ENCODE assay signal across 8 cellular contexts in genomic region chr16:54930034-54930938, GRCh38. TPM values are rescaled to one million over a fixed set of nuclear protein-coding genes. Genes with fewer than 3 reads are reported as not detected.
DNase-seq lines count a peak whose midpoint lies in the region; TF ChIP-seq lines count a peak whose summit lies in the region.

IRX5 (plus strand) TSS chr16:54930865; CDS start chr16:54931199, 334 bp downstream.

- peaks cover 21% of the 10 kb centered on the region for H3K4me1 Mint-ChIP-seq in activated T-helper 1 cell treated with anti-CD3 and anti-CD28 coated beads, Interleukin-12 subunit alpha, Interleukin-12 subunit beta, Interleukin-2, Interleukin-4 antibody, amounts not matched to agents 30 ng/mL and 10 ng/mL and 1 ng/mL, durations not matched to agents 14 hours and 24 hours and 36 hours (ENCODE audit: low read depth)
- peaks cover 55% of the 10 kb centered on the region for H3K4me1 Mint-ChIP-seq in neural crest cell

- peak; percentile 50 for TF ChIP-seq CTCF in neural crest cell (conservative IDR thresholded peaks at IDR 0.05)
- TF ChIP-seq CTCF in vagina (IDR thresholded peaks at IDR 0.05) = peak in 1 of 3 experiments; percentile 17

- DNase-seq in DMS53 (lab: John Stamatoyannopoulos, UW) (peak; percentile 94), HUDEP-2 (lab: John Stamatoyannopoulos, UW; ENCODE audit: unreplicated experiment in 76 of 76) (peak in 74 of 76 experiments; percentile 31 to 92 (median 80)), NCI-H82 treated with DMSO at 0.1 percent for 48 hours (lab: John Stamatoyannopoulos, UW; ENCODE audit: unreplicated experiment) (peak; percentile 6), foreskin melanocyte (peak; percentile 93), neural crest cell (ENCODE audit: low read depth, low spot score) (peak; percentile 77), vagina (ENCODE audit: extremely low spot score in 2 of 2) (no peak), KG1 (lab: John Stamatoyannopoulos, UW) (no peak)
- DNase-seq in activated T-helper 1 cell treated with anti-CD3 and anti-CD28 coated beads, Interleukin-12 subunit alpha, Interleukin-12 subunit beta, Interleukin-2, Interleukin-4 antibody, amounts not matched to agents 30 ng/mL and 10 ng/mL and 1 ng/mL, durations not matched to agents 14 hours and 24 hours and 36 hours (ENCODE audit: low spot score) = no peak

- no peaks in the 10 kb centered on the region for H3K36me3 ChIP-seq in vagina

- H3K27ac Mint-ChIP-seq in activated T-helper 1 cell treated with anti-CD3 and anti-CD28 coated beads, Interleukin-12 subunit alpha, Interleukin-12 subunit beta, Interleukin-2, Interleukin-4 antibody, amounts not matched to agents 30 ng/mL and 10 ng/mL and 1 ng/mL, durations not matched to agents 14 hours and 24 hours and 36 hours = peak within 1 kb of the TSS; percentile 88
- peak within 1 kb of the TSS; percentile 95 for H3K27ac Mint-ChIP-seq in neural crest cell (ENCODE audit: unreplicated experiment)

- H3K4me1 ChIP-seq in vagina = peaks cover 11% of the 10 kb centered on the region

- H3K27ac ChIP-seq in vagina = peak within 1 kb of the TSS; percentile 77

- H3K9me3 Mint-ChIP-seq in activated T-helper 1 cell treated with anti-CD3 and anti-CD28 coated beads, Interleukin-12 subunit alpha, Interleukin-12 subunit beta, Interleukin-2, Interleukin-4 antibody, amounts not matched to agents 30 ng/mL and 10 ng/mL and 1 ng/mL, durations not matched to agents 14 hours and 24 hours and 36 hours = peaks cover 17% of the 10 kb centered on the region
- no peaks in the 10 kb centered on the region for H3K9me3 Mint-ChIP-seq in neural crest cell

- H3K36me3 Mint-ChIP-seq in activated T-helper 1 cell treated with anti-CD3 and anti-CD28 coated beads, Interleukin-12 subunit alpha, Interleukin-12 subunit beta, Interleukin-2, Interleukin-4 antibody, amounts not matched to agents 30 ng/mL and 10 ng/mL and 1 ng/mL, durations not matched to agents 14 hours and 24 hours and 36 hours (ENCODE audit: low read depth) = peaks cover 5% of the 10 kb centered on the region
- H3K36me3 Mint-ChIP-seq in neural crest cell (ENCODE audit: low read depth) = peaks cover 13% of the 10 kb centered on the region

- intact Hi-C loops in activated T-helper 1 cell treated with anti-CD3 and anti-CD28 coated beads, Interleukin-12 subunit alpha, Interleukin-12 subunit beta, Interleukin-2, Interleukin-4 antibody, amounts not matched to agents 30 ng/mL and 10 ng/mL and 1 ng/mL, durations not matched to agents 14 hours and 24 hours and 36 hours (cut with micrococcal nuclease) = no loop called here
- intact Hi-C loops in vagina (cut with DNase I) = loop anchor here (5.0 kb wide), 1 partner anchor 643 kb away; the partner anchor contains the start of gene IRX3

- H3K27me3 ChIP-seq in vagina = peaks cover 10% of the 10 kb centered on the region

- peak within 1 kb of the TSS; percentile 88 for H3K4me3 Mint-ChIP-seq in activated T-helper 1 cell treated with anti-CD3 and anti-CD28 coated beads, Interleukin-12 subunit alpha, Interleukin-12 subunit beta, Interleukin-2, Interleukin-4 antibody, amounts not matched to agents 30 ng/mL and 10 ng/mL and 1 ng/mL, durations not matched to agents 14 hours and 24 hours and 36 hours
- peak within 1 kb of the TSS; percentile 92 for H3K4me3 Mint-ChIP-seq in neural crest cell

- no peaks in the 10 kb centered on the region for H3K9me3 ChIP-seq in vagina

- TF ChIP-seq POLR2A in vagina (IDR thresholded peaks at IDR 0.05) = peak in 1 of 2 donors; percentile 26

- peak within 1 kb of the TSS; percentile 50 to 55 for H3K4me3 ChIP-seq in vagina

- peaks cover 71% of the 10 kb centered on the region for H3K27me3 Mint-ChIP-seq in activated T-helper 1 cell treated with anti-CD3 and anti-CD28 coated beads, Interleukin-12 subunit alpha, Interleukin-12 subunit beta, Interleukin-2, Interleukin-4 antibody, amounts not matched to agents 30 ng/mL and 10 ng/mL and 1 ng/mL, durations not matched to agents 14 hours and 24 hours and 36 hours (ENCODE audit: insufficient read depth)
- H3K27me3 Mint-ChIP-seq in neural crest cell (ENCODE audit: low read depth) = peaks cover 71% of the 10 kb centered on the region

RNA-seq across cellular contexts. Expression of gene IRX5, which starts in this region (rescaled TPM):
- total RNA-seq in activated T-helper 1 cell treated with anti-CD3 and anti-CD28 coated beads, Interleukin-12 subunit alpha, Interleukin-12 subunit beta, Interleukin-2, Interleukin-4 antibody, amounts not matched to agents 30 ng/mL and 10 ng/mL and 1 ng/mL, durations not matched to agents 14 hours and 24 hours and 36 hours = 0.16 and 0.20 TPM in 2 replicates
- 12.7 and 14.9 TPM in 2 replicates for total RNA-seq in neural crest cell
- 11.0 TPM for total RNA-seq in vagina

Comparison
In these comparisons a context has a peak if more than half of its experiments do, and no peak if none do; other contexts are left out.
1. RNA of gene IRX5 (total RNA-seq): 12.7 to 14.9 TPM in neural crest cell and 11.0 TPM in vagina (single experiment); 0.16 to 0.20 TPM in activated T-helper 1 cell treated with anti-CD3 and anti-CD28 coated beads, Interleukin-12 subunit alpha, Interleukin-12 subunit beta, Interleukin-2, Interleukin-4 antibody, amounts not matched to agents 30 ng/mL and 10 ng/mL and 1 ng/mL, durations not matched to agents 14 hours and 24 hours and 36 hours; every median in the first group is over 10 times any median in the second.
2. DNase-seq: peak in DMS53 (single experiment), HUDEP-2 (74 of 76), NCI-H82 treated with DMSO at 0.1 percent for 48 hours (single experiment), foreskin melanocyte (single experiment) and neural crest cell (single experiment); none in activated T-helper 1 cell treated with anti-CD3 and anti-CD28 coated beads, Interleukin-12 subunit alpha, Interleukin-12 subunit beta, Interleukin-2, Interleukin-4 antibody, amounts not matched to agents 30 ng/mL and 10 ng/mL and 1 ng/mL, durations not matched to agents 14 hours and 24 hours and 36 hours (single experiment), vagina (0 of 2) and KG1 (single experiment).